9 cellular contexts compared by ENCODE assay signal in genomic region chr12:24821691-24822090, GRCh38.
DNase-seq lines count a peak whose midpoint lies in the region; ATAC-seq and TF ChIP-seq lines count a peak whose summit lies in the region.
"Had no signal": no experiment of that assay in that cellular context is flagged by ENCODE, and none has a peak within 500 bp of the region (broad histone marks: within the 10 kb centered on the region; RNA-seq: fewer than 3 reads in every experiment).

No MANE protein-coding gene starts in this region.

- H3K9me3 ChIP-seq in MG63 = no peaks in the 10 kb centered on the region

- H3K4me1 Mint-ChIP-seq in WTC11 = no peaks in the 10 kb centered on the region

- peak; percentile 42 for ATAC-seq in GM19452 (IDR thresholded peaks at IDR 0.05; ENCODE audit: unreplicated experiment)
- ATAC-seq in HG03139 (IDR thresholded peaks at IDR 0.05; ENCODE audit: unreplicated experiment) = peak; percentile 21
- ATAC-seq in WTC11 = no peak

- no peak for TF ChIP-seq CTCF in cardiac fibroblast (IDR thresholded peaks at IDR 0.05; ENCODE audit: low read depth, low read length)
- TF ChIP-seq CTCF in WTC11 (IDR thresholded peaks at IDR 0.05) = no peak

- no peaks in the 10 kb centered on the region for H3K27me3 ChIP-seq in MG63

- no peaks in the 10 kb centered on the region for H3K27me3 Mint-ChIP-seq in WTC11 (ENCODE audit: low read depth)
- H3K27me3 Mint-ChIP-seq: memory B cell had no signal

- peaks cover 36% of the 10 kb centered on the region for H3K36me3 ChIP-seq in MG63

- POLR2A ChIA-PET in WTC11 (lab: Charles Lee) = no interaction called here

- no peak overlapping the region; the same call in 1 of the 2 replicates for H3K27ac Mint-ChIP-seq in WTC11
- H3K27ac Mint-ChIP-seq: memory B cell had no signal

- DNase-seq in DMS53 treated with DMSO at 0.1 percent for 48 hours (lab: John Stamatoyannopoulos, UW; ENCODE audit: unreplicated experiment) (peak; percentile 98), cardiac fibroblast (ENCODE audit: low read depth in 2 of 2) (peak; percentile 39 to 77), WTC11 (ENCODE audit: low spot score) (no peak), NCI-H2171 treated with DMSO at 0.1 percent for 48 hours (lab: John Stamatoyannopoulos, UW) (no peak), MG63 (no peak)
- no peak for DNase-seq in stimulated activated CD8-positive, alpha-beta memory T cell treated with anti-CD3 and anti-CD28 coated beads, Interleukin-4, amount 100 ng/mL, for 48 hours

- H3K4me3 ChIP-seq in cardiac fibroblast (replicated peaks in 1 of 2; ENCODE audit: low read depth in 2 of 2, low read length in 2 of 2) (no peak overlapping the region), MG63 (no peak overlapping the region)

- H3K36me3 Mint-ChIP-seq in WTC11 = peaks cover 73% of the 10 kb centered on the region

- H3K4me3 Mint-ChIP-seq in WTC11 = no peak overlapping the region
- H3K4me3 Mint-ChIP-seq: memory B cell had no signal

- H3K9me3 Mint-ChIP-seq in WTC11 = no peaks in the 10 kb centered on the region
- H3K9me3 Mint-ChIP-seq: memory B cell had no signal

- CTCF ChIA-PET in WTC11 (lab: Charles Lee) = no interaction called here

TF ChIP-seq in WTC11, 78 proteins besides CTCF, POLR2A, EP300 and RAD21:
- no peak for TF ChIP-seq CREM (CRISPR knock-in tag; IDR thresholded peaks at IDR 0.05)
- TF ChIP-seq, protein P1, sequence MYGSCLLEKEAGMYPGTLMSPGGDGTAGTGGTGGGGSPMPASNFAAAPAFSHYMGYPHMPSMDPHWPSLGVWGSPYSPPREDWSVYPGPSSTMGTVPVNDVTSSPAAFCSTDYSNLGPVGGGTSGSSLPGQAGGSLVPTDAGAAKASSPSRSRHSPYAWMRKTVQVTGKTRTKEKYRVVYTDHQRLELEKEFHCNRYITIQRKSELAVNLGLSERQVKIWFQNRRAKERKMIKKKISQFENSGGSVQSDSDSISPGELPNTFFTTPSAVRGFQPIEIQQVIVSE (CRISPR knock-in tag; IDR thresholded peaks at IDR 0.05; ENCODE audit: borderline replicate concordance) = no peak
- no peak for TF ChIP-seq NFE2L1 (CRISPR knock-in tag; IDR thresholded peaks at IDR 0.05)
- TF ChIP-seq, protein P2, sequence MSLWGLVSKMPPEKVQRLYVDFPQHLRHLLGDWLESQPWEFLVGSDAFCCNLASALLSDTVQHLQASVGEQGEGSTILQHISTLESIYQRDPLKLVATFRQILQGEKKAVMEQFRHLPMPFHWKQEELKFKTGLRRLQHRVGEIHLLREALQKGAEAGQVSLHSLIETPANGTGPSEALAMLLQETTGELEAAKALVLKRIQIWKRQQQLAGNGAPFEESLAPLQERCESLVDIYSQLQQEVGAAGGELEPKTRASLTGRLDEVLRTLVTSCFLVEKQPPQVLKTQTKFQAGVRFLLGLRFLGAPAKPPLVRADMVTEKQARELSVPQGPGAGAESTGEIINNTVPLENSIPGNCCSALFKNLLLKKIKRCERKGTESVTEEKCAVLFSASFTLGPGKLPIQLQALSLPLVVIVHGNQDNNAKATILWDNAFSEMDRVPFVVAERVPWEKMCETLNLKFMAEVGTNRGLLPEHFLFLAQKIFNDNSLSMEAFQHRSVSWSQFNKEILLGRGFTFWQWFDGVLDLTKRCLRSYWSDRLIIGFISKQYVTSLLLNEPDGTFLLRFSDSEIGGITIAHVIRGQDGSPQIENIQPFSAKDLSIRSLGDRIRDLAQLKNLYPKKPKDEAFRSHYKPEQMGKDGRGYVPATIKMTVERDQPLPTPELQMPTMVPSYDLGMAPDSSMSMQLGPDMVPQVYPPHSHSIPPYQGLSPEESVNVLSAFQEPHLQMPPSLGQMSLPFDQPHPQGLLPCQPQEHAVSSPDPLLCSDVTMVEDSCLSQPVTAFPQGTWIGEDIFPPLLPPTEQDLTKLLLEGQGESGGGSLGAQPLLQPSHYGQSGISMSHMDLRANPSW (CRISPR knock-in tag; conservative IDR thresholded peaks at IDR 0.05; ENCODE audit: low read depth) = no peak
- TF ChIP-seq E2F1 (CRISPR knock-in tag; IDR thresholded peaks at IDR 0.05) = no peak
- TF ChIP-seq, protein P3, sequence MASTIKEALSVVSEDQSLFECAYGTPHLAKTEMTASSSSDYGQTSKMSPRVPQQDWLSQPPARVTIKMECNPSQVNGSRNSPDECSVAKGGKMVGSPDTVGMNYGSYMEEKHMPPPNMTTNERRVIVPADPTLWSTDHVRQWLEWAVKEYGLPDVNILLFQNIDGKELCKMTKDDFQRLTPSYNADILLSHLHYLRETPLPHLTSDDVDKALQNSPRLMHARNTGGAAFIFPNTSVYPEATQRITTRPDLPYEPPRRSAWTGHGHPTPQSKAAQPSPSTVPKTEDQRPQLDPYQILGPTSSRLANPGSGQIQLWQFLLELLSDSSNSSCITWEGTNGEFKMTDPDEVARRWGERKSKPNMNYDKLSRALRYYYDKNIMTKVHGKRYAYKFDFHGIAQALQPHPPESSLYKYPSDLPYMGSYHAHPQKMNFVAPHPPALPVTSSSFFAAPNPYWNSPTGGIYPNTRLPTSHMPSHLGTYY (CRISPR knock-in tag; IDR thresholded peaks at IDR 0.05) = no peak
- TF ChIP-seq ZNF423 (CRISPR knock-in tag; IDR thresholded peaks at IDR 0.05) = no peak
- TF ChIP-seq ZBTB21 (CRISPR knock-in tag; IDR thresholded peaks at IDR 0.05; ENCODE audit: borderline replicate concordance) = no peak
- TF ChIP-seq, protein P4, sequence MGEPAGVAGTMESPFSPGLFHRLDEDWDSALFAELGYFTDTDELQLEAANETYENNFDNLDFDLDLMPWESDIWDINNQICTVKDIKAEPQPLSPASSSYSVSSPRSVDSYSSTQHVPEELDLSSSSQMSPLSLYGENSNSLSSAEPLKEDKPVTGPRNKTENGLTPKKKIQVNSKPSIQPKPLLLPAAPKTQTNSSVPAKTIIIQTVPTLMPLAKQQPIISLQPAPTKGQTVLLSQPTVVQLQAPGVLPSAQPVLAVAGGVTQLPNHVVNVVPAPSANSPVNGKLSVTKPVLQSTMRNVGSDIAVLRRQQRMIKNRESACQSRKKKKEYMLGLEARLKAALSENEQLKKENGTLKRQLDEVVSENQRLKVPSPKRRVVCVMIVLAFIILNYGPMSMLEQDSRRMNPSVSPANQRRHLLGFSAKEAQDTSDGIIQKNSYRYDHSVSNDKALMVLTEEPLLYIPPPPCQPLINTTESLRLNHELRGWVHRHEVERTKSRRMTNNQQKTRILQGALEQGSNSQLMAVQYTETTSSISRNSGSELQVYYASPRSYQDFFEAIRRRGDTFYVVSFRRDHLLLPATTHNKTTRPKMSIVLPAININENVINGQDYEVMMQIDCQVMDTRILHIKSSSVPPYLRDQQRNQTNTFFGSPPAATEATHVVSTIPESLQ (CRISPR knock-in tag; IDR thresholded peaks at IDR 0.05) = no peak
- TF ChIP-seq USF2 (CRISPR knock-in tag; IDR thresholded peaks at IDR 0.05) = no peak
- no peak for TF ChIP-seq CREB1 (CRISPR knock-in tag; IDR thresholded peaks at IDR 0.05)
- no peak for TF ChIP-seq MAX (CRISPR knock-in tag; IDR thresholded peaks at IDR 0.05)
- TF ChIP-seq, protein P5, sequence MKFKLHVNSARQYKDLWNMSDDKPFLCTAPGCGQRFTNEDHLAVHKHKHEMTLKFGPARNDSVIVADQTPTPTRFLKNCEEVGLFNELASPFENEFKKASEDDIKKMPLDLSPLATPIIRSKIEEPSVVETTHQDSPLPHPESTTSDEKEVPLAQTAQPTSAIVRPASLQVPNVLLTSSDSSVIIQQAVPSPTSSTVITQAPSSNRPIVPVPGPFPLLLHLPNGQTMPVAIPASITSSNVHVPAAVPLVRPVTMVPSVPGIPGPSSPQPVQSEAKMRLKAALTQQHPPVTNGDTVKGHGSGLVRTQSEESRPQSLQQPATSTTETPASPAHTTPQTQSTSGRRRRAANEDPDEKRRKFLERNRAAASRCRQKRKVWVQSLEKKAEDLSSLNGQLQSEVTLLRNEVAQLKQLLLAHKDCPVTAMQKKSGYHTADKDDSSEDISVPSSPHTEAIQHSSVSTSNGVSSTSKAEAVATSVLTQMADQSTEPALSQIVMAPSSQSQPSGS (CRISPR knock-in tag; IDR thresholded peaks at IDR 0.05; ENCODE audit: borderline replicate concordance, low read depth) = no peak
- TF ChIP-seq ZNF121 (CRISPR knock-in tag; IDR thresholded peaks at IDR 0.05) = no peak
- no peak for TF ChIP-seq HMGA2 (CRISPR knock-in tag; IDR thresholded peaks at IDR 0.05)
- no peak for TF ChIP-seq FOXP1 (CRISPR knock-in tag; IDR thresholded peaks at IDR 0.05; ENCODE audit: borderline replicate concordance)

Comparison
In these comparisons a context has a peak if more than half of its experiments do, and no peak if none do; other contexts are left out.
1. DNase-seq: peak in DMS53 treated with DMSO at 0.1 percent for 48 hours (single experiment) and cardiac fibroblast (2 of 2); none in WTC11 (single experiment), stimulated activated CD8-positive, alpha-beta memory T cell treated with anti-CD3 and anti-CD28 coated beads, Interleukin-4, amount 100 ng/mL, for 48 hours (single experiment), NCI-H2171 treated with DMSO at 0.1 percent for 48 hours (single experiment) and MG63 (single experiment).